Comparison of ENCODE assay signal across 8 cellular contexts in the genomic region with DNA sequence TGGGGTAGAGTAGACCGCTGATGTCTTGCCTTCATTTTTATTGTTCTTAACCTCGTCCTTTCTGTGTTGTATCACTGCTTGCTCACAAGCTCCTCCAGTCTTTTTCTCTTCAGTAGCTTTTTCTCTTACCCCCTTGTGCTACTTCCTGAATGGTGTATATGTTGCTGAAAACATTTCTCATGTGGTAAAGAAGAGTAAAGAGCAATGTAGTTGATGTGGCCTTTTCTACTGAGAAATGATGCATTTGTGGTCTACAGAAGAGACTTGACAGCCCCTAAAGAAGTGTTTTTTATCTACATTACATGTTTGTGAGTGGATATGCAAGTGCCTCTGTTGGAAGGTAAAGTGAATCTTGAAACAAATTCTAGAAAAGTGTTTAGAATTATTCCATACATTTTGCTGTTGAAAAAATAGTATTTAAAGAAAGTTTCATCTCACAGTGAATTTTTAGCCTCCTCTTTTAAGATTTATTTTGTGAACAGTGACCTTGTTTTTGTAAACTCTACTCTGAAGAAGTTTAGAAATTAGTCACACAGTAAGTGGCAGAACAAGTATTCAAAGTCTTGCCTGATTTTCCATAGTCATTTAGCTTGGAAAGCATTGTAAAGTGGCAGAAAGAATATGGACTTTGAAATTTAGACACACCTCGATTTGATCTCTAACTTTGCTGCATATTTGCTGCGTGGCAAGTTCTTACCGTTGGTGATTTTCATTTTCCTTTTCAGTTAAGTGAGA. TPM values are rescaled to one million over a fixed set of nuclear protein-coding genes. Genes with fewer than 3 reads are reported as not detected.
DNase-seq lines count a peak whose midpoint lies in the region; ATAC-seq and TF ChIP-seq lines count a peak whose summit lies in the region.

No MANE protein-coding gene starts in this region.

- H3K36me3 ChIP-seq in BLaER1 treated with 17β-estradiol and CSF1 and Interleukin-3, amounts not matched to agents 10 nM and 100 nM: peaks cover 0 to 38% (median 30%) of the 10 kb centered on the region in 11 experiments; a peak in 19 of 22 replicates
- no peaks in the 10 kb centered on the region for H3K36me3 ChIP-seq in tibial nerve

- TF ChIP-seq POLR2A in tibial nerve (IDR thresholded peaks at IDR 0.05): no peak

- peak; percentile 23 for DNase-seq in MV-4-11 (lab: John Stamatoyannopoulos, UW)
- no peak for DNase-seq in foreskin keratinocyte
- no peak for DNase-seq in globus pallidus (ENCODE audit: low spot score)
- DNase-seq in tibial nerve (ENCODE audit: low spot score in 2 of 2): no peak
- DNase-seq in stimulated activated CD4-positive, alpha-beta T cell treated with anti-CD3 and anti-CD28 coated beads, Interleukin-2, amount 100 ng/mL, for 24 hours: no peak

- peaks cover 70 to 97% (median 95%) of the 10 kb centered on the region in 11 experiments; a peak in 21 of 22 replicates for H4K20me1 ChIP-seq in BLaER1 treated with 17β-estradiol and CSF1 and Interleukin-3, amounts not matched to agents 10 nM and 100 nM

- H3K9me3 ChIP-seq in BLaER1 treated with 17β-estradiol and CSF1 and Interleukin-3, amounts not matched to agents 10 nM and 100 nM (replicated peaks in 1 of 11): peaks cover 0 to 6% (median 0%) of the 10 kb centered on the region in 11 experiments; a peak in 2 of 22 replicates
- no peaks in the 10 kb centered on the region for H3K9me3 ChIP-seq in tibial nerve

- peaks cover 16 to 67% (median 26%) of the 10 kb centered on the region in 10 experiments for H3K4me1 ChIP-seq in BLaER1 treated with 17β-estradiol and CSF1 and Interleukin-3, amounts not matched to agents 10 nM and 100 nM
- peaks cover 27% of the 10 kb centered on the region for H3K4me1 ChIP-seq in foreskin keratinocyte
- peaks cover 0 to 48% (median 25%) of the 10 kb centered on the region in 4 donors for H3K4me1 ChIP-seq in tibial nerve

- peak overlapping the region in 3 of 11 experiments; percentile 6 to 42 (median 9); a peak in 5 of 22 replicates for H3K27ac ChIP-seq in BLaER1 treated with 17β-estradiol and CSF1 and Interleukin-3, amounts not matched to agents 10 nM and 100 nM
- H3K27ac ChIP-seq in foreskin keratinocyte: peak overlapping the region; percentile 43
- peak overlapping the region in 2 of 4 donors; percentile 12 to 37 for H3K27ac ChIP-seq in tibial nerve

- H3K27me3 ChIP-seq in BLaER1 treated with 17β-estradiol and CSF1 and Interleukin-3, amounts not matched to agents 10 nM and 100 nM: no peaks in the 10 kb centered on the region
- H3K27me3 ChIP-seq in foreskin keratinocyte (no peaks in the 10 kb centered on the region), tibial nerve (no peaks in the 10 kb centered on the region)

- TF ChIP-seq EP300 in tibial nerve (IDR thresholded peaks at IDR 0.05): no peak

- peak; percentile 45 for ATAC-seq in GM21390 (IDR thresholded peaks at IDR 0.05; ENCODE audit: unreplicated experiment)
- peak; percentile 38 for ATAC-seq in foreskin keratinocyte
- no peak for ATAC-seq in HG03135 (IDR thresholded peaks at IDR 0.05; ENCODE audit: unreplicated experiment)

- H3K9ac ChIP-seq in BLaER1 treated with 17β-estradiol and CSF1 and Interleukin-3, amounts not matched to agents 10 nM and 100 nM: peak overlapping the region in 1 of 11 experiments; percentile 38; a peak in 2 of 22 replicates

- H3K4me2 ChIP-seq in BLaER1 treated with 17β-estradiol and CSF1 and Interleukin-3, amounts not matched to agents 10 nM and 100 nM: peak overlapping the region; percentile 15 to 78 (median 47); a peak in 21 of 22 replicates

- TF ChIP-seq CTCF in foreskin keratinocyte (conservative IDR thresholded peaks at IDR 0.05) (no peak), tibial nerve (IDR thresholded peaks at IDR 0.05) (no peak)

- no peak overlapping the region for H3K4me3 ChIP-seq in BLaER1 treated with 17β-estradiol and CSF1 and Interleukin-3, amounts not matched to agents 10 nM and 100 nM
- no peak overlapping the region for H3K4me3 ChIP-seq in tibial nerve

- WGBS in tibial nerve, 2 donors: 58 to 73% methylated on average over 5 of the region's 5 CpGs

RNA-seq across cellular contexts. Expression of a gene that starts 17.4 kb away (rescaled TPM):
- 23.7 and 24.8 TPM in 2 replicates for total RNA-seq in foreskin keratinocyte
- polyA plus RNA-seq in foreskin keratinocyte: 8.8 and 10.4 TPM in 2 replicates
- total RNA-seq in tibial nerve: 10 to 100 TPM; 23.1 to 31.8 (median 28.0) TPM
